Comparison of ENCODE assay signal across 7 cellular contexts in genomic region chr2:7657526-7657925, GRCh38.
A peak's percentile ranks its signal among the peaks of the same experiment; 100 is the strongest.
DNase-seq lines count a peak whose midpoint lies in the region; ATAC-seq, FAIRE-seq and TF ChIP-seq lines count a peak whose summit lies in the region.
"Not testable (repeated sequence)": the region's sequence is repeated elsewhere in the genome, so short reads cannot be mapped to it uniquely, and the experiment has no call there.

No MANE protein-coding gene starts in this region.

- H4K20me1 ChIP-seq in PC-3 (ENCODE audit: low read length) = not testable (repeated sequence)

- H3K4me1 ChIP-seq in CD8-positive, alpha-beta memory T cell (ENCODE audit: insufficient read depth, low read length); PC-3 (ENCODE audit: insufficient read depth, low read length): not testable (repeated sequence)

- not testable (repeated sequence) for ATAC-seq in PC-3; stimulated activated effector memory CD8-positive, alpha-beta T cell treated with anti-CD3 and anti-CD28 coated beads, Interleukin-12 subunit alpha, Interleukin-12 subunit beta, amount 100 ng/mL, for 72 hours

- H3K27ac Mint-ChIP-seq in CD8-positive, alpha-beta memory T cell = peak overlapping the region in 6 of 8 donors; percentile 35 to 86 (median 66)
- H3K27ac Mint-ChIP-seq in activated CD4-positive, alpha-beta memory T cell treated with anti-CD3 and anti-CD28 coated beads, Interleukin-2, amount 10 ng/mL, durations not matched to agents 7 days and 5 days = peak overlapping the region; percentile 21
- H3K27ac Mint-ChIP-seq in stimulated activated effector memory CD8-positive, alpha-beta T cell treated with anti-CD3 and anti-CD28 coated beads, Interleukin-12 subunit alpha, Interleukin-12 subunit beta, amount 100 ng/mL, for 72 hours = not testable (repeated sequence)

- POLR2A ChIA-PET in CD8-positive, alpha-beta memory T cell (lab: Charles Lee); PC-3 (lab: Charles Lee; ENCODE audit: unreplicated experiment): not testable (repeated sequence)
- POLR2A ChIA-PET in activated CD4-positive, alpha-beta memory T cell treated with anti-CD3 and anti-CD28 coated beads, Interleukin-2, amount 10 ng/mL, durations not matched to agents 7 days and 5 days (lab: Charles Lee) = interaction anchor here (1.1 to 1.8 kb wide), 5 partner anchors 14 to 207 kb away, joined by 3 to 9 read pairs (median 4); no protein-coding TSS in a partner anchor

- not testable (repeated sequence) for DNase-seq in CD8-positive, alpha-beta memory T cell; activated CD4-positive, alpha-beta memory T cell treated with anti-CD3 and anti-CD28 coated beads, Interleukin-2, amount 10 ng/mL, durations not matched to agents 7 days and 5 days; stimulated activated effector memory CD8-positive, alpha-beta T cell treated with anti-CD3 and anti-CD28 coated beads, Interleukin-12 subunit alpha, Interleukin-12 subunit beta, amount 100 ng/mL, for 72 hours (ENCODE audit: low spot score in 2 of 2)
- DNase-seq in MG63 (peak; percentile 24), PC-3 (peak; percentile 52), bronchial epithelial cell (ENCODE audit: low read depth) (peak; percentile 27), epithelial cell of prostate (ENCODE audit: low read depth, low spot score) (peak; percentile 16)

- H3K36me3 ChIP-seq in CD8-positive, alpha-beta memory T cell (ENCODE audit: insufficient read depth, low read length); MG63; PC-3 (ENCODE audit: low read depth, low read length); bronchial epithelial cell (ENCODE audit: control insufficient read depth, insufficient read depth, low read length): not testable (repeated sequence)

- TF ChIP-seq CTCF in PC-3 (conservative IDR thresholded peaks at IDR 0.05; ENCODE audit: low read depth, low read length); bronchial epithelial cell (IDR thresholded peaks at IDR 0.05; ENCODE audit: insufficient read depth, low read length, severe bottlenecking): not testable (repeated sequence)

- not testable (repeated sequence) for H3K27ac ChIP-seq in CD8-positive, alpha-beta memory T cell (ENCODE audit: low read depth, low read length); PC-3 (ENCODE audit: low read length)
- H3K27ac ChIP-seq in epithelial cell of prostate = peak overlapping the region; percentile 18

- not testable (repeated sequence) for BruUV-seq in PC-3 (replicated peaks; lab: Mats Ljungman, UMichigan)

- H3K4me2 ChIP-seq in PC-3 (ENCODE audit: low read length) = not testable (repeated sequence)

- peaks cover 0 to 51% (median 13%) of the 10 kb centered on the region in 3 donors for H3K36me3 Mint-ChIP-seq in CD8-positive, alpha-beta memory T cell
- H3K36me3 Mint-ChIP-seq in activated CD4-positive, alpha-beta memory T cell treated with anti-CD3 and anti-CD28 coated beads, Interleukin-2, amount 10 ng/mL, durations not matched to agents 7 days and 5 days (ENCODE audit: low read depth) = peaks cover 24% of the 10 kb centered on the region
- not testable (repeated sequence) for H3K36me3 Mint-ChIP-seq in stimulated activated effector memory CD8-positive, alpha-beta T cell treated with anti-CD3 and anti-CD28 coated beads, Interleukin-12 subunit alpha, Interleukin-12 subunit beta, amount 100 ng/mL, for 72 hours

- H3K4me3 Mint-ChIP-seq in CD8-positive, alpha-beta memory T cell = peak overlapping the region in 3 of 7 donors; percentile 19 to 73 (median 44)
- peak overlapping the region; percentile 35 for H3K4me3 Mint-ChIP-seq in activated CD4-positive, alpha-beta memory T cell treated with anti-CD3 and anti-CD28 coated beads, Interleukin-2, amount 10 ng/mL, durations not matched to agents 7 days and 5 days
- peak overlapping the region; percentile 47 for H3K4me3 Mint-ChIP-seq in stimulated activated effector memory CD8-positive, alpha-beta T cell treated with anti-CD3 and anti-CD28 coated beads, Interleukin-12 subunit alpha, Interleukin-12 subunit beta, amount 100 ng/mL, for 72 hours

- H3K27me3 Mint-ChIP-seq in CD8-positive, alpha-beta memory T cell; activated CD4-positive, alpha-beta memory T cell treated with anti-CD3 and anti-CD28 coated beads, Interleukin-2, amount 10 ng/mL, durations not matched to agents 7 days and 5 days: not testable (repeated sequence)

- CTCF ChIA-PET in CD8-positive, alpha-beta memory T cell (lab: Charles Lee) = interaction anchor here (2.6 kb wide), 1 partner anchor 14 kb away, joined by 9 read pairs; no protein-coding TSS in a partner anchor
- CTCF ChIA-PET in PC-3 (lab: Charles Lee) = not testable (repeated sequence)
- CTCF ChIA-PET in activated CD4-positive, alpha-beta memory T cell treated with anti-CD3 and anti-CD28 coated beads, Interleukin-2, amount 10 ng/mL, durations not matched to agents 7 days and 5 days (lab: Charles Lee) = interaction anchor here (1.0 kb wide), 1 partner anchor 18 kb away, joined by 3 read pairs; no protein-coding TSS in a partner anchor

- intact Hi-C loops in PC-3 (cut with micrococcal nuclease) = not testable (repeated sequence)

- not testable (repeated sequence) for H3K9me2 ChIP-seq in PC-3 (replicated peaks; ENCODE audit: low read length)

- H3K79me2 ChIP-seq in PC-3 (ENCODE audit: low read length) = not testable (repeated sequence)

- not testable (repeated sequence) for H3F3A ChIP-seq in PC-3 (ENCODE audit: low read length, unreplicated experiment)

- H3K4me3 ChIP-seq in CD8-positive, alpha-beta memory T cell (ENCODE audit: low read length); MG63; PC-3 (ENCODE audit: low read length); bronchial epithelial cell (ENCODE audit: low read depth, low read length): not testable (repeated sequence)

- peaks cover 6 to 30% (median 13%) of the 10 kb centered on the region in 5 donors for H3K9me3 Mint-ChIP-seq in CD8-positive, alpha-beta memory T cell
- H3K9me3 Mint-ChIP-seq in activated CD4-positive, alpha-beta memory T cell treated with anti-CD3 and anti-CD28 coated beads, Interleukin-2, amount 10 ng/mL, durations not matched to agents 7 days and 5 days = peaks cover 34% of the 10 kb centered on the region
- not testable (repeated sequence) for H3K9me3 Mint-ChIP-seq in stimulated activated effector memory CD8-positive, alpha-beta T cell treated with anti-CD3 and anti-CD28 coated beads, Interleukin-12 subunit alpha, Interleukin-12 subunit beta, amount 100 ng/mL, for 72 hours

- H3K9me3 ChIP-seq in CD8-positive, alpha-beta memory T cell (ENCODE audit: low read length); MG63; PC-3 (ENCODE audit: low read length): not testable (repeated sequence)

- FAIRE-seq in bronchial epithelial cell (lab: Jason Lieb, UNC) = not testable (repeated sequence)

- H3K27me3 ChIP-seq in CD8-positive, alpha-beta memory T cell (ENCODE audit: insufficient read depth, low read length, poor library complexity, severe bottlenecking); MG63; PC-3 (ENCODE audit: low read length); bronchial epithelial cell (ENCODE audit: control insufficient read depth, insufficient read depth, low read length): not testable (repeated sequence)

- not testable (repeated sequence) for H3K9ac ChIP-seq in PC-3 (ENCODE audit: low read length)

- H2AFZ ChIP-seq in PC-3 (ENCODE audit: low read length) = not testable (repeated sequence)

- peaks cover 8 to 14% (median 10%) of the 10 kb centered on the region in 3 donors for H3K4me1 Mint-ChIP-seq in CD8-positive, alpha-beta memory T cell
- H3K4me1 Mint-ChIP-seq in activated CD4-positive, alpha-beta memory T cell treated with anti-CD3 and anti-CD28 coated beads, Interleukin-2, amount 10 ng/mL, durations not matched to agents 7 days and 5 days = not testable (repeated sequence)
- peaks cover 20% of the 10 kb centered on the region for H3K4me1 Mint-ChIP-seq in stimulated activated effector memory CD8-positive, alpha-beta T cell treated with anti-CD3 and anti-CD28 coated beads, Interleukin-12 subunit alpha, Interleukin-12 subunit beta, amount 100 ng/mL, for 72 hours
